8 cellular contexts compared by ENCODE assay signal in the genomic region with DNA sequence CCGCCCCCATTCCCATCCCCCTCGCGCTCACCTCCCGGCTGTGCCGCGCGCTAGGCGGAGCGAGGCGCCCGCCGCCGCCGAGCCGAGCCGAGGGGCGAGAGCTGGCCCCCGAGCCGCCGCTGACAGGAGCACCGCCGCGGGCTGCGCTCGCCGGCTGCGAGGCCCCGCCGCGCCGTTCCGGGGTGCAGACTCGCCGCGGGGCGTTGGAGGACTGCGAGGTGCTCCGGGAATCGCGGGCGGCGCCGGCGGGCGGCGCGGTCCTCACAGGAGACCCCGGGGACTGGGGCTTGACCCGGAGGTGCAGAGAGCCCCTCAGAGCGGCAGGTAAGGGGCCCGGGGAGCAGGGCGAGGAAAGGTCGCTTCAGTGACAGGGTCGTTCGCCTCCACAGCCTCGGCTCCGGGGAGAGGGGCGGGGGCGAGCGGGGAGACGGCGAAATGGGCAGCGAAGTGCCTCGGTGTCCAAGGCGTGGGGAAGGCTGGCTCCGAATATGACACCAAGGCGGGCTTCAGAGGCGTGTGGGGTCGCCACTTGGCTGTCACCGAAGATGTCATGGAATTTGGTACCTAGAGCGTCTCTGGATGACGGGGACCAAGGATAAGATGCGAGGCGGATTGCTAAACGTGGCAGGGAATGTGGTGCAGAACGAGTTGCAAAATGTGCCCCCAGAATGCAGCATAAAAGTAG. TPM values are rescaled to one million over a fixed set of nuclear protein-coding genes. Genes with fewer than 3 reads are reported as not detected.
A peak's percentile ranks its signal among the peaks of the same experiment; 100 is the strongest.
DNase-seq lines count a peak whose midpoint lies in the region; ATAC-seq and TF ChIP-seq lines count a peak whose summit lies in the region.

No MANE protein-coding gene starts in this region.

- no peaks in the 10 kb centered on the region for H3K36me3 Mint-ChIP-seq in natural killer cell

- H3K4me3 ChIP-seq in AG09309 (ENCODE audit: control insufficient read depth, low read depth, low read length): peak overlapping the region; percentile 85
- H3K4me3 ChIP-seq in esophagus (ENCODE audit: low read depth in 1 of 2, low read length in 2 of 2): peak overlapping the region; percentile 74 to 78
- H3K4me3 ChIP-seq in suprapubic skin: peak overlapping the region; percentile 82

- no peak for TF ChIP-seq EP300 in suprapubic skin (IDR thresholded peaks at IDR 0.05)

- peak overlapping the region; percentile 72 to 98 for H3K27ac Mint-ChIP-seq in natural killer cell

- peak overlapping the region; percentile 87 for H3K4me3 Mint-ChIP-seq in natural killer cell

- intact Hi-C loops in natural killer cell (cut with micrococcal nuclease): loop anchor here (5.0 kb wide), 2 partner anchors 174 to 414 kb away; no protein-coding TSS in a partner anchor

- no peaks in the 10 kb centered on the region for H3K9me3 ChIP-seq in esophagus (ENCODE audit: control insufficient read depth in 2 of 2, insufficient read depth in 1 of 2, low read depth in 1 of 2, low read length in 1 of 2)
- no peaks in the 10 kb centered on the region for H3K9me3 ChIP-seq in suprapubic skin

- H3K36me3 ChIP-seq in esophagus (ENCODE audit: control insufficient read depth in 2 of 2, insufficient read depth in 2 of 2, low read length in 1 of 2) (no peaks in the 10 kb centered on the region), suprapubic skin (no peaks in the 10 kb centered on the region)

- peak overlapping the region; percentile 75 to 79 for H3K27ac ChIP-seq in esophagus (ENCODE audit: low read depth in 2 of 2, low read length in 1 of 2)
- H3K27ac ChIP-seq in suprapubic skin: peak overlapping the region; percentile 82

- H3K4me1 Mint-ChIP-seq in natural killer cell: peaks cover 27 to 37% of the 10 kb centered on the region in 2 donors

- TF ChIP-seq CTCF in AG09309 (IDR thresholded peaks at IDR 0.05; ENCODE audit: control insufficient read depth, insufficient read depth, low read depth, low read length, missing control alignments): no peak
- no peak for TF ChIP-seq CTCF in natural killer cell (IDR thresholded peaks at IDR 0.05)
- TF ChIP-seq CTCF in suprapubic skin (IDR thresholded peaks at IDR 0.05): no peak

- 1% methylated on average over 68 to 76 of the region's 76 CpGs for WGBS in esophagus, 2 donors
- WGBS in suprapubic skin: 2% methylated on average over 24 of the region's 76 CpGs

- ATAC-seq in natural killer cell: peak; percentile 50 to 73 (median 58)
- no peak for ATAC-seq in GM18909 (IDR thresholded peaks at IDR 0.05; ENCODE audit: poor library complexity, unreplicated experiment)

- H3K27me3 ChIP-seq in esophagus (ENCODE audit: control insufficient read depth in 1 of 2, insufficient read depth in 2 of 2, low read length in 2 of 2) (no peaks in the 10 kb centered on the region), suprapubic skin (no peaks in the 10 kb centered on the region)

- no peaks in the 10 kb centered on the region for H3K9me3 Mint-ChIP-seq in natural killer cell

- TF ChIP-seq POLR2A in suprapubic skin (IDR thresholded peaks at IDR 0.05): no peak

- H3K4me1 ChIP-seq in esophagus (ENCODE audit: control insufficient read depth in 2 of 2, insufficient read depth in 2 of 2, low read length in 1 of 2) (no peaks in the 10 kb centered on the region), suprapubic skin (peaks cover 29% of the 10 kb centered on the region)

- peaks cover 6 to 13% of the 10 kb centered on the region in 2 donors for H3K27me3 Mint-ChIP-seq in natural killer cell (ENCODE audit: low read depth in 2 of 2)

- DNase-seq in AG09309 (ENCODE audit: low read depth) (no peak), GM19240 (ENCODE audit: insufficient read length, low spot score) (peak; percentile 7), Kasumi-1 (lab: John Stamatoyannopoulos, UW) (peak; percentile 44 to 70), natural killer cell (no peak), suprapubic skin (ENCODE audit: low spot score in 2 of 2) (peak in 1 of 2 donors; percentile 72)
- DNase-seq in activated CD8-positive, alpha-beta memory T cell treated with anti-CD3 and anti-CD28 coated beads for 4 hours (ENCODE audit: low read depth in 2 of 2): peak; percentile 40 to 45

RNA-seq across cellular contexts. Expression of gene TANC2, which starts 0.5 kb away (rescaled TPM):
- 1 to 10 TPM; 2.5 to 4.7 TPM for polyA plus RNA-seq in esophagus
- total RNA-seq in natural killer cell (10 to 100 TPM; 53.9 to 59.9 (median 59.4) TPM), suprapubic skin (10 to 100 TPM; 38.8 to 82.4 (median 50.4) TPM)

Comparison
In these comparisons a context has a peak if more than half of its experiments do, and no peak if none do; other contexts are left out.
1. DNase-seq: peak in GM19240 (single experiment), Kasumi-1 (2 of 2) and activated CD8-positive, alpha-beta memory T cell treated with anti-CD3 and anti-CD28 coated beads for 4 hours (2 of 2); none in AG09309 (single experiment) and natural killer cell (single experiment).
2. Peak in every context shown above with its lines, with median percentiles within 50 percentile points of each other: H3K4me3 ChIP-seq.